In the genomic region with DNA sequence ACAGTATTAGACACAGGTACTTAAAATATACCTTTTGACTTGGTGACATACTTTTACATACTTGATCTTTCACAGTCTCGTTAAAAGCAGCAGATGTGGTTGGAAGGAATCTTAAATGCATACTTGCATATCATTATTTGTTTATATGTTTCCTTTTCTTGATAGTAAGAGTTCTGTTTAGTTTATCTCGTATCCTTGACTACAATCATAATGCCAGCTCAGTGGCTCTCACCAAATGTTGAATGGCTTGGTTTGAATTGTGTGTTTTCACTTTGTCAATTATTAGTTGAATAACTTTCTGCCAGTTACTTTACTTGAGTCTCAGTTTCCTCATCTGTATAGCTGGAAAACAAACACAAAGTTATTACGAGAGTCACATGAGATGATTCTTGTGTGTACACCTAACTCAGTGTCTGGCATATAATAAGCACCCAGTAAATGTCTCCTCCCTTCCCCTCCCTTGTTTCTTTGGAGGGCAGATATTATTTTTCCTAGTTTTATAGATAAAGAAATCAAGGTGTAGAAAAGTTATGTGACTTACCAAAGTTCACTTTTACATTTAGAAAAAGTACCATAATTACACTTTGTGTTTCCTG, we compare ENCODE assay signal across 15 cellular contexts.
DNase-seq lines count a peak whose midpoint lies in the region; ATAC-seq and TF ChIP-seq lines count a peak whose summit lies in the region.
"Had no signal": no experiment of that assay in that cellular context is flagged by ENCODE, and none has a peak within 500 bp of the region (broad histone marks: within the 10 kb centered on the region; RNA-seq: fewer than 3 reads in every experiment).

No MANE protein-coding gene starts in this region.

- H3K36me3 ChIP-seq in transverse colon: no peaks in the 10 kb centered on the region

- H3K27ac ChIP-seq in transverse colon: peak overlapping the region; percentile 55 to 78 (median 74)

- H3K4me3 Mint-ChIP-seq in HFFc6: no peak overlapping the region
- H3K4me3 Mint-ChIP-seq: B cell; CD4-positive, alpha-beta memory T cell had no signal

- H3K4me1 Mint-ChIP-seq in HFFc6 (ENCODE audit: low read depth): peaks cover 18% of the 10 kb centered on the region
- H3K4me1 Mint-ChIP-seq: B cell had no signal

- H3K27me3 Mint-ChIP-seq in HFFc6 (ENCODE audit: insufficient read depth): no peaks in the 10 kb centered on the region
- H3K27me3 Mint-ChIP-seq: B cell; CD4-positive, alpha-beta memory T cell had no signal

- no peak overlapping the region for H3K4me3 ChIP-seq in transverse colon

- 71 to 74% methylated on average over 3 of the region's 3 CpGs for WGBS in transverse colon (ENCODE audit: low coverage in 1 of 2), 2 donors

- DNase-seq in HFFc6 (peak; percentile 42), astrocyte of the hippocampus (ENCODE audit: low read depth, low spot score) (peak; percentile 59), iris pigment epithelial cell (ENCODE audit: low read depth) (peak; percentile 23), transverse colon (no peak), HuH-7 (ENCODE audit: low spot score) (no peak), inferior parietal cortex (ENCODE audit: extremely low spot score) (no peak)
- DNase-seq: ACHN; CD4-positive, alpha-beta memory T cell; HCEC 1CT; NCI-H1048; NCI-H2107; NCI-H69; PC-3 had no signal

- H3K27me3 ChIP-seq in transverse colon: no peaks in the 10 kb centered on the region

- no peaks in the 10 kb centered on the region for H3K9me3 Mint-ChIP-seq in HFFc6

- ATAC-seq in HG03159 (IDR thresholded peaks at IDR 0.05; ENCODE audit: unreplicated experiment): no peak
- ATAC-seq: PC-3 had no signal

- intact Hi-C loops in transverse colon (cut with DNase I; ENCODE audit: low total_unique reads): no loop called here

- in situ Hi-C loops in transverse colon (cut with MboI; ENCODE audit: low pct_ligation_motif_present in 1 of 4, low pct_unique_long_range_greater_than_20kb in 1 of 4, low sequenced_read_pairs in 3 of 4): no loop called here

- no peak for TF ChIP-seq POLR2A in transverse colon (IDR thresholded peaks at IDR 0.05)

- TF ChIP-seq CTCF in HFFc6 (IDR thresholded peaks at IDR 0.05) (no peak), transverse colon (IDR thresholded peaks at IDR 0.05) (no peak)

- H3K9me3 ChIP-seq in transverse colon: no peaks in the 10 kb centered on the region

- no peaks in the 10 kb centered on the region for H3K36me3 Mint-ChIP-seq in HFFc6 (ENCODE audit: low read depth)
- H3K36me3 Mint-ChIP-seq: CD4-positive, alpha-beta memory T cell had no signal

- TF ChIP-seq EP300 in transverse colon (IDR thresholded peaks at IDR 0.05; ENCODE audit: low read depth): no peak

- peak overlapping the region; percentile 28; the same call in 1 of the 2 replicates for H3K27ac Mint-ChIP-seq in HFFc6
- H3K27ac Mint-ChIP-seq: B cell; CD4-positive, alpha-beta memory T cell had no signal

- H3K4me1 ChIP-seq in transverse colon: peaks cover 0 to 10% (median 2%) of the 10 kb centered on the region in 4 donors

Comparison
In these comparisons a context has a peak if more than half of its experiments do, and no peak if none do; other contexts are left out.
1. DNase-seq: peak in HFFc6 (single experiment), astrocyte of the hippocampus (single experiment) and iris pigment epithelial cell (single experiment); none in transverse colon (single experiment), HuH-7 (single experiment) and inferior parietal cortex (single experiment).